Comparison of ENCODE assay signal across 22 cellular contexts in genomic region chr19:3796358-3796757, GRCh38. TPM values are rescaled to one million over a fixed set of nuclear protein-coding genes. Genes with fewer than 3 reads are reported as not detected.
A peak's percentile ranks its signal among the peaks of the same experiment; 100 is the strongest.
DNase-seq lines count a peak whose midpoint lies in the region; TF ChIP-seq lines count a peak whose summit lies in the region.
"Had no signal": no experiment of that assay in that cellular context is flagged by ENCODE, and none has a peak within 500 bp of the region (broad histone marks: within the 10 kb centered on the region; RNA-seq: fewer than 3 reads in every experiment).

No MANE protein-coding gene starts in this region.

- peaks cover 14% of the 10 kb centered on the region for H3K27me3 ChIP-seq in osteoblast (ENCODE audit: insufficient read depth, low read length)

- CTCF ChIA-PET in HEK293 (lab: Yijun Ruan, JAX): interaction anchor here (0.6 kb wide), 1 partner anchor 365 kb away, joined by 4 read pairs; no protein-coding TSS in a partner anchor

- H3K36me3 Mint-ChIP-seq in immature natural killer cell: peaks cover 6 to 14% (median 10%) of the 10 kb centered on the region in 3 donors

- no peaks in the 10 kb centered on the region for H3K79me2 ChIP-seq in osteoblast (ENCODE audit: insufficient read depth, low read length)

- H3K36me3 ChIP-seq in HEK293 (ENCODE audit: control insufficient read depth in 2 of 2, insufficient read depth in 1 of 2, low read length in 2 of 2): no peaks in the 10 kb centered on the region
- no peaks in the 10 kb centered on the region for H3K36me3 ChIP-seq in osteoblast (ENCODE audit: insufficient read depth, low read length)

- no peak overlapping the region for H3K4me2 ChIP-seq in osteoblast (ENCODE audit: insufficient read depth, low read length)
- H3K4me2 ChIP-seq: GM23338 had no signal

- peak overlapping the region; percentile 39 to 95 (median 90) for H3K27ac Mint-ChIP-seq in immature natural killer cell
- H3K27ac Mint-ChIP-seq: CD4-positive, CD25-positive, alpha-beta regulatory T cell; GM23338; H9; HFFc6 had no signal

- H2AFZ ChIP-seq in osteoblast (ENCODE audit: low read length): no peak overlapping the region
- H2AFZ ChIP-seq: GM23338 had no signal

- H3K4me1 ChIP-seq in HEK293 (ENCODE audit: control insufficient read depth, insufficient read depth, low read length) (no peaks in the 10 kb centered on the region; the same call in 1 of the 2 replicates), osteoblast (ENCODE audit: insufficient read depth, low read length) (no peaks in the 10 kb centered on the region)

- H3K4me1 Mint-ChIP-seq in immature natural killer cell: peaks cover 69 to 74% of the 10 kb centered on the region in 2 donors
- H3K4me1 Mint-ChIP-seq: GM23338 had no signal

- peaks cover 0 to 11% (median 5%) of the 10 kb centered on the region in 6 donors for H3K9me3 Mint-ChIP-seq in immature natural killer cell

- DNase-seq in immature natural killer cell: no peak
- DNase-seq in osteoblast (ENCODE audit: insufficient read length, low spot score, missing footprints): peak; percentile 9
- DNase-seq in superior temporal gyrus (ENCODE audit: extremely low spot score): no peak
- no peak for DNase-seq in C1 segment of cervical spinal cord (lab: John Stamatoyannopoulos, UW)
- DNase-seq in activated T-cell treated with anti-CD3 and anti-CD28 coated beads for 4 hours: no peak
- DNase-seq: Calu3; CD4-positive, CD25-positive, alpha-beta regulatory T cell; COR-L47; DMS53; DMS79 treated with DMSO at 0.1 percent for 48 hours; GF-D8; H9; HFFc6 had no signal

- no peaks in the 10 kb centered on the region for H3K9me3 ChIP-seq in HEK293 (ENCODE audit: control insufficient read depth, insufficient read depth, low read depth, low read length)
- H3K9me3 ChIP-seq in osteoblast (ENCODE audit: low read depth, low read length): no peaks in the 10 kb centered on the region

- peaks cover 7 to 17% (median 16%) of the 10 kb centered on the region in 3 donors for H3K27me3 Mint-ChIP-seq in immature natural killer cell (ENCODE audit: low read depth in 3 of 3)
- H3K27me3 Mint-ChIP-seq: CD4-positive, CD25-positive, alpha-beta regulatory T cell had no signal

- no peaks in the 10 kb centered on the region for H4K20me1 ChIP-seq in osteoblast (ENCODE audit: insufficient read depth, low read length)

- H3K4me3 ChIP-seq in HEK293 (ENCODE audit: low read depth, low read length): no peak overlapping the region
- no peak overlapping the region for H3K4me3 ChIP-seq in osteoblast (ENCODE audit: insufficient read depth, low read length)
- H3K4me3 ChIP-seq: GM23338 had no signal

- POLR2A ChIA-PET in HEK293 (lab: Yijun Ruan, JAX): no interaction called here

- TF ChIP-seq CTCF in HEK293 (tag by site-specific recombination; IDR thresholded peaks at IDR 0.05): no peak
- TF ChIP-seq CTCF in osteoblast (IDR thresholded peaks at IDR 0.05; ENCODE audit: extremely low read depth, low read depth, low read length): no peak

- no peak overlapping the region for H3K27ac ChIP-seq in HEK293 (ENCODE audit: extremely low read depth, low read depth, low read length)
- no peak overlapping the region for H3K27ac ChIP-seq in osteoblast (ENCODE audit: low read depth, low read length)
- H3K27ac ChIP-seq: C4-2B had no signal

- H3K4me3 Mint-ChIP-seq in immature natural killer cell: peak overlapping the region in 1 of 5 donors; percentile 41
- H3K4me3 Mint-ChIP-seq: CD4-positive, CD25-positive, alpha-beta regulatory T cell; GM23338; HFFc6 had no signal

TF ChIP-seq in HEK293, 187 proteins besides CTCF, POLR2A, EP300 and RAD21:
- TF ChIP-seq GLI4 (tag by site-specific recombination; IDR thresholded peaks at IDR 0.05): no peak
- TF ChIP-seq SETDB1 (IDR thresholded peaks at IDR 0.05; ENCODE audit: insufficient read length, low read length): peak; percentile 58

RNA-seq across cellular contexts. Expression of gene MATK, which starts 10.2 kb away (rescaled TPM):
- polyA plus RNA-seq in immature natural killer cell: 100 to 1,000 TPM; 326 to 436 (median 418) TPM
- total RNA-seq in osteoblast: not detected in 2 replicates
- total RNA-seq: Calu3, HFFc6 had no signal
- polyA plus RNA-seq: BJ had no signal

RNA-seq across cellular contexts. Expression of gene RAX2, which starts 24.3 kb away (rescaled TPM):
- not detected for polyA plus RNA-seq in immature natural killer cell
- not detected in 2 replicates for total RNA-seq in osteoblast
- total RNA-seq: A172; A673; Calu3; CD4-positive, CD25-positive, alpha-beta regulatory T cell; Daoy; G401; GM23338; H4; H9; HFFc6 had no signal
- polyA plus RNA-seq: BJ had no signal

RNA-seq across cellular contexts. Expression of gene MRPL54, which starts 33.9 kb away (rescaled TPM):
- polyA plus RNA-seq in immature natural killer cell: 100 to 1,000 TPM; 116 to 167 (median 122) TPM
- total RNA-seq in osteoblast: 41.6 and 44.8 TPM in 2 replicates

RNA-seq across cellular contexts. Expression of gene APBA3, which starts 34.9 kb away (rescaled TPM):
- 10 to 100 TPM; 24.2 to 32.4 (median 31.2) TPM for polyA plus RNA-seq in immature natural killer cell
- 22.4 and 24.2 TPM in 2 replicates for total RNA-seq in osteoblast
